In the genomic region with DNA sequence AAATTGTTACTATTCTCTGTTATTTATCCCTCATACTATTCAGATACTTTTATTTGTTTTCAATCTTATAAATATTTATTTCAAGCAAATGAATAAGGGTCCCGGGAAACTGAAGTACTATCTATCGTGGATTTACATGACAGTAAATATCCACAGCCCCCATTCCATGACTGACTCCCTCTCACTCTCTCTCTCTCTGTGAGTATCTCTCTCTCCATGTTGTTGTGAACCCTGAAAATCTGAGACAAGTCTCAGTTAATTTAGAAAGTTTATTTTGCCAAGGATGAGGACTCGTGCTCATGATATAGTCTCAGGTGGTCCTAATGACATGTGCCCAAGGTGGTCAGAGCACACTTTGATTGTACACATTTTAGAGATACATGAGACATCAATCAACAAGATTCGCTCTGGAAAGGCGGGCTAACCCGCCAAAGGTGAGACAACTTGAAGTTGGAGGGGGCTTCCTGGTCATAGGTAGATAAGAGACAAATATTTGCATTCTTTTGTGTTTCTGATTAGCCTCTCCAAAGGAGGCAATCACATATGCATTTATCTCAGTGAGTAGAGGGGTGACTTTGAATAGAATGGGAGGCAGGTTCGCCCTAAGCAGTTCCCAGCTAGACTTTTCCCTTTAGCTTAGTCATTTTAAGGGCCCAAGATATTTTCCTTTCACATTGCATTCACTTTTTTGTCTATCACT, we compare ENCODE assay signal across 20 cellular contexts.
"Had no signal": no experiment of that assay in that cellular context is flagged by ENCODE, and none has a peak within 500 bp of the region (broad histone marks: within the 10 kb centered on the region; RNA-seq: fewer than 3 reads in every experiment).

No MANE protein-coding gene starts in this region.

- H3K27ac ChIP-seq: foreskin keratinocyte, left ventricle myocardium inferior, lower lobe of right lung, neural progenitor cell, ovary, right lobe of liver, tibial artery, upper lobe of left lung, uterus had no signal

- H3K27me3 ChIP-seq: foreskin keratinocyte, neural progenitor cell, ovary, right lobe of liver, tibial artery, upper lobe of left lung, uterus had no signal

- H3K36me3 Mint-ChIP-seq: immature natural killer cell; memory B cell; natural killer cell treated with Interleukin-12 subunit alpha and Interleukin-12 subunit beta and Interleukin-15 and Interleukin-18, amount 100 ng/mL, for 72 hours; neural progenitor cell; stimulated activated memory B cell treated with anti-CD40 and anti-IgM and Interleukin-4, amounts not matched to agents 10 μg/mL and 1 μg/mL and 100 μg/mL, for 72 hours had no signal

- H3K9ac ChIP-seq: neural progenitor cell had no signal

- H3K4me1 Mint-ChIP-seq: immature natural killer cell; memory B cell; neural progenitor cell; stimulated activated memory B cell treated with anti-CD40 and anti-IgM and Interleukin-4, amounts not matched to agents 10 μg/mL and 1 μg/mL and 100 μg/mL, for 72 hours had no signal

- H3K4me3 Mint-ChIP-seq: dendritic cell treated with granulocyte-macrophage colony-stimulating factor and Interleukin-4, amounts not matched to agents 40 ng/mL and 50 ng/mL, for 4 days; immature natural killer cell; memory B cell; natural killer cell treated with Interleukin-12 subunit alpha and Interleukin-12 subunit beta and Interleukin-15 and Interleukin-18, amount 100 ng/mL, for 72 hours; neural progenitor cell; stimulated activated memory B cell treated with anti-CD40 and anti-IgM and Interleukin-4, amounts not matched to agents 10 μg/mL and 1 μg/mL and 100 μg/mL, for 72 hours; stimulated activated naive CD8-positive, alpha-beta T cell treated with anti-CD3 and anti-CD28 coated beads, Interleukin-15, Interleukin-2, amounts not matched to agents 100 ng/mL and 50 ng/mL, for 24 hours had no signal

- H3K4me1 ChIP-seq: foreskin keratinocyte, left ventricle myocardium inferior, lower lobe of right lung, neural progenitor cell, right lobe of liver, tibial artery, upper lobe of left lung, uterus had no signal

- ATAC-seq: foreskin keratinocyte; left cardiac atrium; lower lobe of right lung; natural killer cell treated with Interleukin-12 subunit alpha and Interleukin-12 subunit beta and Interleukin-15 and Interleukin-18, amount 100 ng/mL, for 72 hours; right lobe of liver; stimulated activated memory B cell treated with anti-CD40 and anti-IgM and Interleukin-4, amounts not matched to agents 10 μg/mL and 1 μg/mL and 100 μg/mL, for 72 hours had no signal

- H3K9me3 ChIP-seq: left ventricle myocardium inferior, lower lobe of right lung, ovary, right lobe of liver, tibial artery, upper lobe of left lung, uterus had no signal

- H3K4me3 ChIP-seq: left ventricle myocardium inferior, lower lobe of right lung, neural progenitor cell, ovary, right lobe of liver, tibial artery, upper lobe of left lung, uterus had no signal

- H3K36me3 ChIP-seq: left ventricle myocardium inferior, lower lobe of right lung, neural progenitor cell, ovary, right lobe of liver, tibial artery, upper lobe of left lung, uterus had no signal

- H3K27me3 Mint-ChIP-seq: dendritic cell treated with granulocyte-macrophage colony-stimulating factor and Interleukin-4, amounts not matched to agents 40 ng/mL and 50 ng/mL, for 4 days; memory B cell; natural killer cell treated with Interleukin-12 subunit alpha and Interleukin-12 subunit beta and Interleukin-15 and Interleukin-18, amount 100 ng/mL, for 72 hours; stimulated activated memory B cell treated with anti-CD40 and anti-IgM and Interleukin-4, amounts not matched to agents 10 μg/mL and 1 μg/mL and 100 μg/mL, for 72 hours; stimulated activated naive CD8-positive, alpha-beta T cell treated with anti-CD3 and anti-CD28 coated beads, Interleukin-15, Interleukin-2, amounts not matched to agents 100 ng/mL and 50 ng/mL, for 24 hours had no signal

- DNase-seq: erythroblast; foreskin keratinocyte; immature natural killer cell; left cardiac atrium; left ventricle myocardium inferior; lower lobe of right lung; midbrain; nucleus accumbens; ovary; right lobe of liver; stimulated activated CD4-positive, alpha-beta T cell treated with anti-CD3 and anti-CD28 coated beads, Interleukin-4, amount 100 ng/mL, for 24 hours; tibial artery; upper lobe of left lung; uterus had no signal

- H3K27ac Mint-ChIP-seq: dendritic cell treated with granulocyte-macrophage colony-stimulating factor and Interleukin-4, amounts not matched to agents 40 ng/mL and 50 ng/mL, for 4 days; immature natural killer cell; memory B cell; natural killer cell treated with Interleukin-12 subunit alpha and Interleukin-12 subunit beta and Interleukin-15 and Interleukin-18, amount 100 ng/mL, for 72 hours; neural progenitor cell; stimulated activated memory B cell treated with anti-CD40 and anti-IgM and Interleukin-4, amounts not matched to agents 10 μg/mL and 1 μg/mL and 100 μg/mL, for 72 hours; stimulated activated naive CD8-positive, alpha-beta T cell treated with anti-CD3 and anti-CD28 coated beads, Interleukin-15, Interleukin-2, amounts not matched to agents 100 ng/mL and 50 ng/mL, for 24 hours had no signal
